Comparison of ENCODE assay signal across 8 cellular contexts in genomic region chr19:38869836-38870607, GRCh38. TPM values are rescaled to one million over a fixed set of nuclear protein-coding genes. Genes with fewer than 3 reads are reported as not detected.
A peak's percentile ranks its signal among the peaks of the same experiment; 100 is the strongest.
DNase-seq lines count a peak whose midpoint lies in the region; ATAC-seq and TF ChIP-seq lines count a peak whose summit lies in the region.

No MANE protein-coding gene starts in this region.

- H3K79me2 ChIP-seq in OCI-LY3 (ENCODE audit: low read length): no peaks in the 10 kb centered on the region

- DNase-seq in GM12865 (ENCODE audit: low read depth): peak; percentile 94
- peak; percentile 90 for DNase-seq in activated T-helper 9 cell treated with anti-CD3 and anti-CD28 coated beads, Interleukin-2, amount 50 U/mL, for 16 hours (ENCODE audit: low read depth)
- peak; percentile 72 for DNase-seq in fibroblast of villous mesenchyme (ENCODE audit: low read depth)
- DNase-seq in stomach: peak; percentile 95
- DNase-seq in NCI-H1417 treated with DMSO at 0.1 percent for 48 hours (lab: John Stamatoyannopoulos, UW): no peak

- H3K27me3 ChIP-seq in OCI-LY3 (ENCODE audit: low read depth, low read length): no peaks in the 10 kb centered on the region
- H3K27me3 ChIP-seq in neuron (ENCODE audit: insufficient read depth, low read length): peaks cover 2% of the 10 kb centered on the region
- H3K27me3 ChIP-seq in stomach: no peaks in the 10 kb centered on the region

- peak overlapping the region; percentile 20; the same call in 1 of the 2 replicates for H3K27ac ChIP-seq in OCI-LY3 (ENCODE audit: low read length)
- H3K27ac ChIP-seq in stomach: peak overlapping the region; percentile 28 to 74 (median 64)

- H3K36me3 ChIP-seq in OCI-LY3 (replicated peaks; ENCODE audit: low read depth, low read length): peaks cover 4% of the 10 kb centered on the region
- H3K36me3 ChIP-seq in neuron (ENCODE audit: insufficient read depth, low read length): no peaks in the 10 kb centered on the region
- no peaks in the 10 kb centered on the region for H3K36me3 ChIP-seq in stomach

- no peak for TF ChIP-seq POLR2A in stomach (IDR thresholded peaks at IDR 0.05)

- no peak for TF ChIP-seq EP300 in stomach (IDR thresholded peaks at IDR 0.05)

- no peaks in the 10 kb centered on the region for H4K20me1 ChIP-seq in OCI-LY3 (ENCODE audit: insufficient read depth, low read length)

- H3K4me2 ChIP-seq in OCI-LY3 (ENCODE audit: low read length): peak overlapping the region; percentile 93

- peak; percentile 86 for ATAC-seq in HG02885 (IDR thresholded peaks at IDR 0.05; ENCODE audit: poor library complexity, unreplicated experiment)

- H3K9me3 ChIP-seq in OCI-LY3 (ENCODE audit: insufficient read depth, low read length): peaks cover 5% of the 10 kb centered on the region; the same call in 1 of the 2 replicates
- peaks cover 4% of the 10 kb centered on the region for H3K9me3 ChIP-seq in neuron (ENCODE audit: low read length)
- no peaks in the 10 kb centered on the region for H3K9me3 ChIP-seq in stomach

- peak overlapping the region; percentile 51 for H3K4me3 ChIP-seq in GM12865 (ENCODE audit: low read depth, low read length)
- H3K4me3 ChIP-seq in OCI-LY3 (ENCODE audit: low read length): peak overlapping the region; percentile 77
- peak overlapping the region; percentile 53 for H3K4me3 ChIP-seq in fibroblast of villous mesenchyme (ENCODE audit: low read depth, low read length)
- H3K4me3 ChIP-seq in neuron (ENCODE audit: low read length): no peak overlapping the region
- peak overlapping the region; percentile 47 to 56 (median 48) for H3K4me3 ChIP-seq in stomach

- intact Hi-C loops in stomach (cut with DNase I; ENCODE audit: low total_unique reads): no loop called here

- WGBS in stomach, 5 donors: 19 to 60% (median 20%) methylated on average over 19 to 62 of the region's 62 CpGs

- TF ChIP-seq CTCF in GM12865 (IDR thresholded peaks at IDR 0.05; ENCODE audit: insufficient read depth, low read depth, low read length, missing control alignments) (peak; percentile 90), OCI-LY3 (IDR thresholded peaks at IDR 0.05; ENCODE audit: low read depth, low read length) (peak; percentile 96), fibroblast of villous mesenchyme (IDR thresholded peaks at IDR 0.05; ENCODE audit: insufficient read depth, low read depth, low read length) (peak; percentile 79), stomach (IDR thresholded peaks at IDR 0.05) (peak in 5 of 7 experiments; percentile 74 to 94 (median 82))

- H3K4me1 ChIP-seq in OCI-LY3 (ENCODE audit: low read length) (peaks cover 27% of the 10 kb centered on the region), neuron (ENCODE audit: insufficient read depth, low read length) (no peaks in the 10 kb centered on the region), stomach (peaks cover 8 to 35% (median 26%) of the 10 kb centered on the region in 4 donors)

- H2AFZ ChIP-seq in OCI-LY3 (ENCODE audit: low read depth, low read length): peak overlapping the region; percentile 65; the same call in 1 of the 2 replicates
- peak overlapping the region; percentile 4 for H2AFZ ChIP-seq in neuron (ENCODE audit: low read depth, low read length)

- H3K9ac ChIP-seq in OCI-LY3 (ENCODE audit: low read length): peak overlapping the region; percentile 69

RNA-seq across cellular contexts. Expression of gene RINL, which starts 8.1 kb away (rescaled TPM):
- total RNA-seq in fibroblast of villous mesenchyme (1.3 TPM in 2 replicates), stomach (1 to 10 TPM in 4 of 5 donors, not detected in 1; 1.8 to 9.2 (median 3.4) TPM)
- polyA plus RNA-seq in stomach: 10 to 100 TPM in 1 of 3 donors, 1 to 10 TPM in 2; 6.9 to 10.0 (median 9.3) TPM

RNA-seq across cellular contexts. Expression of gene HNRNPL, which starts 20.2 kb away (rescaled TPM):
- total RNA-seq in fibroblast of villous mesenchyme (223 and 268 TPM in 2 replicates), stomach (100 to 1,000 TPM; 148 to 242 (median 169) TPM)
- 100 to 1,000 TPM; 111 to 151 (median 114) TPM for polyA plus RNA-seq in stomach

RNA-seq across cellular contexts. Expression of gene SIRT2, which starts 29.4 kb away (rescaled TPM):
- 45.3 and 57.0 TPM in 2 replicates for total RNA-seq in fibroblast of villous mesenchyme
- total RNA-seq in stomach: 100 to 1,000 TPM in 1 of 5 donors, 10 to 100 TPM in 4; 21.1 to 764 (median 32.9) TPM
- 10 to 100 TPM; 31.6 to 46.6 (median 35.7) TPM for polyA plus RNA-seq in stomach

RNA-seq across cellular contexts. Expression of gene NFKBIB, which starts 29.7 kb away (rescaled TPM):
- total RNA-seq in fibroblast of villous mesenchyme (7.3 and 13.9 TPM in 2 replicates), stomach (10 to 100 TPM in 2 of 5 donors, 1 to 10 TPM in 2, not detected in 1; 5.4 to 93.3 (median 15.4) TPM)
- polyA plus RNA-seq in stomach: 10 to 100 TPM; 29.6 to 46.3 (median 44.0) TPM

RNA-seq across cellular contexts. Expression of gene ECH1, which starts 38.4 kb away (rescaled TPM):
- 29.4 and 30.9 TPM in 2 replicates for total RNA-seq in fibroblast of villous mesenchyme
- 100 to 1,000 TPM in 2 of 5 donors, 10 to 100 TPM in 3; 32.9 to 720 (median 94.6) TPM for total RNA-seq in stomach
- polyA plus RNA-seq in stomach: 100 to 1,000 TPM; 161 to 270 (median 228) TPM
